In the genomic region with DNA sequence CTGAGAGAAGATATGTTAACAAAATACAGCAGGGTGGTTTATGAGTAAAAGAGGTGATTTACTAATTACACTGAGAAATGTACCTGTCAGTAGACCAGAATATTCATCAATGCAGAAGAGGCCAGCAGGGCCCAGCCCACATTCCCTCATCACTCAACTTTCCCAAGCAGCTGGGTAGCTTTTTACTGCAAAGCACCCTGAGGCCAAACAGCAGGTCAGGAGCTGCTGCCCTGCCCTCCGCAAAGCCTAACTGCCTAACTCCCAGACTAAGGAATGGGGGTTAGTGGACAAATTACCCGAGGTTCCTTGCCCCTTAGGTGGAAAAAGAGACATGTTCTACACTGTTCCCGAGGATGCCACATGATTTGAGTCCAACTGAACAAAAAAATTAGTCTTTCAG, we compare ENCODE assay signal across 20 cellular contexts.
DNase-seq lines count a peak whose midpoint lies in the region; ATAC-seq and TF ChIP-seq lines count a peak whose summit lies in the region.
"Had no signal": no experiment of that assay in that cellular context is flagged by ENCODE, and none has a peak within 500 bp of the region (broad histone marks: within the 10 kb centered on the region; RNA-seq: fewer than 3 reads in every experiment).

No MANE protein-coding gene starts in this region.

- peak overlapping the region; percentile 23 for H3K27ac ChIP-seq in BLaER1
- H3K27ac ChIP-seq in HUES48 (ENCODE audit: low read depth, low read length) = peak overlapping the region; percentile 56
- H3K27ac ChIP-seq in cingulate gyrus (ENCODE audit: low read depth, low read length) = peak overlapping the region; percentile 71
- H3K27ac ChIP-seq: esophagus squamous epithelium had no signal

- peak overlapping the region; percentile 51 for H3K4me2 ChIP-seq in BLaER1

- no peak overlapping the region for H3K4me3 Mint-ChIP-seq in nephron progenitor cell
- H3K4me3 Mint-ChIP-seq: activated naive CD4-positive, alpha-beta T cell treated with anti-CD3 and anti-CD28 coated beads for 36 hours; dendritic cell treated with granulocyte-macrophage colony-stimulating factor and Interleukin-4, amounts not matched to agents 40 ng/mL and 50 ng/mL, for 4 days; HFFc6 had no signal

- H3K27me3 Mint-ChIP-seq in nephron progenitor cell (ENCODE audit: low read depth, poor library complexity) = peaks cover 6% of the 10 kb centered on the region
- H3K27me3 Mint-ChIP-seq: dendritic cell treated with granulocyte-macrophage colony-stimulating factor and Interleukin-4, amounts not matched to agents 40 ng/mL and 50 ng/mL, for 4 days had no signal

- peaks cover 97% of the 10 kb centered on the region for H3K36me3 Mint-ChIP-seq in nephron progenitor cell (ENCODE audit: low read depth)

- H3K27ac Mint-ChIP-seq in nephron progenitor cell = peak overlapping the region; percentile 71
- H3K27ac Mint-ChIP-seq: activated naive CD4-positive, alpha-beta T cell treated with anti-CD3 and anti-CD28 coated beads for 36 hours; dendritic cell treated with granulocyte-macrophage colony-stimulating factor and Interleukin-4, amounts not matched to agents 40 ng/mL and 50 ng/mL, for 4 days; HFFc6 had no signal

- H3K9ac ChIP-seq in BLaER1 (no peak overlapping the region), HUES48 (ENCODE audit: low read depth, low read length) (no peak overlapping the region; the same call in 1 of the 2 replicates)

- H4K20me1 ChIP-seq in BLaER1 = peaks cover 100% of the 10 kb centered on the region

- peaks cover 11% of the 10 kb centered on the region for H3K4me1 Mint-ChIP-seq in nephron progenitor cell

- TF ChIP-seq CTCF in nephron progenitor cell (IDR thresholded peaks at IDR 0.05) = no peak

- H3K9me3 ChIP-seq in BLaER1 (peaks cover 37% of the 10 kb centered on the region), HUES48 (ENCODE audit: control insufficient read depth, insufficient read depth, low read length) (no peaks in the 10 kb centered on the region), MG63 (peaks cover 9% of the 10 kb centered on the region)

- H3K36me3 ChIP-seq in BLaER1 = peaks cover 77% of the 10 kb centered on the region
- 0 out of 2 replicates have a peak, but pooled peaks cover 4% of the 10 kb centered on the region for H3K36me3 ChIP-seq in HUES48 (ENCODE audit: control insufficient read depth, insufficient read depth, low read length)
- H3K36me3 ChIP-seq in MG63 = peaks cover 33% of the 10 kb centered on the region

- DNase-seq in nephron progenitor cell (no peak), AG08395 (ENCODE audit: low spot score) (no peak), MG63 (no peak)
- DNase-seq: activated CD4-positive, alpha-beta T cell treated with anti-CD3 and anti-CD28 coated beads for 48 hours; activated naive CD4-positive, alpha-beta T cell treated with anti-CD3 and anti-CD28 coated beads for 36 hours; esophagus squamous epithelium; GF-D8; head of caudate nucleus; HFFc6; NCI-H1930; NCI-H510A; stimulated activated CD4-positive, alpha-beta T cell treated with anti-CD3 and anti-CD28 coated beads, Interleukin-12 subunit alpha, Interleukin-12 subunit beta, amount 100 ng/mL, for 4 hours; stimulated activated naive CD8-positive, alpha-beta T cell treated with anti-CD3 and anti-CD28 coated beads, Interleukin-15, Interleukin-2, amounts not matched to agents 100 U/mL and 50 U/mL, for 24 hours had no signal

- H3K4me3 ChIP-seq in BLaER1 (no peak overlapping the region), HUES48 (ENCODE audit: low read depth, low read length) (no peak overlapping the region), MG63 (no peak overlapping the region)
- H3K4me3 ChIP-seq: esophagus squamous epithelium had no signal

- peaks cover 38% of the 10 kb centered on the region for H3K4me1 ChIP-seq in BLaER1
- H3K4me1 ChIP-seq in HUES48 (ENCODE audit: control insufficient read depth, insufficient read depth, low read length) = peaks cover 18% of the 10 kb centered on the region

- H3K27me3 ChIP-seq in BLaER1 = no peaks in the 10 kb centered on the region
- no peaks in the 10 kb centered on the region for H3K27me3 ChIP-seq in HUES48 (ENCODE audit: control insufficient read depth, insufficient read depth, low read length)
- no peaks in the 10 kb centered on the region for H3K27me3 ChIP-seq in MG63
- H3K27me3 ChIP-seq: esophagus squamous epithelium had no signal

- no peak for ATAC-seq in HG03196 (IDR thresholded peaks at IDR 0.05; ENCODE audit: unreplicated experiment)
- no peak for ATAC-seq in GM21423 (IDR thresholded peaks at IDR 0.05; ENCODE audit: unreplicated experiment)
- ATAC-seq: HepG2; stimulated activated naive CD8-positive, alpha-beta T cell treated with anti-CD3 and anti-CD28 coated beads, Interleukin-15, Interleukin-2, amounts not matched to agents 100 U/mL and 50 U/mL, for 24 hours had no signal

- peaks cover 51% of the 10 kb centered on the region for H3K9me3 Mint-ChIP-seq in nephron progenitor cell
